In genomic region chr1:192979542-192979941, GRCh38 we compare ENCODE assay signal across 13 cellular contexts.
A peak's percentile ranks its signal among the peaks of the same experiment; 100 is the strongest.
DNase-seq lines count a peak whose midpoint lies in the region; ATAC-seq and TF ChIP-seq lines count a peak whose summit lies in the region.
"Had no signal": no experiment of that assay in that cellular context is flagged by ENCODE, and none has a peak within 500 bp of the region (broad histone marks: within the 10 kb centered on the region; RNA-seq: fewer than 3 reads in every experiment).

No MANE protein-coding gene starts in this region.

- H3K9me2 ChIP-seq in SK-N-SH = no peaks in the 10 kb centered on the region

- H3K27ac Mint-ChIP-seq in Calu3 (ENCODE audit: unreplicated experiment) = peak overlapping the region; percentile 1
- H3K27ac Mint-ChIP-seq in activated T-helper 17 cell treated with anti-CD3 and anti-CD28 coated beads, Interleukin-2, amount 50 U/mL, for 72 hours = peak overlapping the region; percentile 58

- H3F3A ChIP-seq in SK-N-SH (replicated peaks; ENCODE audit: insufficient read depth) = no peaks in the 10 kb centered on the region

- H3K4me3 Mint-ChIP-seq in Calu3 (ENCODE audit: low read depth, unreplicated experiment) = peak overlapping the region; percentile 52
- no peak overlapping the region for H3K4me3 Mint-ChIP-seq in activated T-helper 17 cell treated with anti-CD3 and anti-CD28 coated beads, Interleukin-2, amount 50 U/mL, for 72 hours
- H3K4me3 Mint-ChIP-seq: CD4-positive, alpha-beta memory T cell had no signal

- no TSS peak for BruUV-seq in Calu3 (replicated peaks; lab: Mats Ljungman, UMichigan)

- POLR2A ChIA-PET in SK-N-SH (lab: Yijun Ruan, JAX) = no interaction called here

- H3K27ac ChIP-seq in HUES6 (ENCODE audit: low read depth, low read length) = peak overlapping the region; percentile 75; the same call in 1 of the 2 replicates
- H3K27ac ChIP-seq in SK-N-SH (ENCODE audit: low read depth in 2 of 2, low read length in 1 of 2) = no peak overlapping the region
- H3K27ac ChIP-seq: C4-2B had no signal

- no peak overlapping the region for H3K4me2 ChIP-seq in SK-N-SH

- no peaks in the 10 kb centered on the region for H3K36me3 Mint-ChIP-seq in Calu3 (ENCODE audit: insufficient read depth, unreplicated experiment)
- peaks cover 11% of the 10 kb centered on the region for H3K36me3 Mint-ChIP-seq in activated T-helper 17 cell treated with anti-CD3 and anti-CD28 coated beads, Interleukin-2, amount 50 U/mL, for 72 hours (ENCODE audit: low read depth)

- H3K27me3 Mint-ChIP-seq in Calu3 (ENCODE audit: unreplicated experiment) = no peaks in the 10 kb centered on the region
- H3K27me3 Mint-ChIP-seq in activated T-helper 17 cell treated with anti-CD3 and anti-CD28 coated beads, Interleukin-2, amount 50 U/mL, for 72 hours = no peaks in the 10 kb centered on the region
- H3K27me3 Mint-ChIP-seq: CD4-positive, alpha-beta memory T cell had no signal

- no peak for ATAC-seq in activated T-helper 17 cell treated with anti-CD3 and anti-CD28 coated beads, Interleukin-2, amount 50 U/mL, for 72 hours (replicated peaks)
- no peak for ATAC-seq in omental fat pad (ENCODE audit: low FRiP score)

- peak overlapping the region; percentile 77 for H3K9ac ChIP-seq in HUES6 (ENCODE audit: low read length)
- H3K9ac ChIP-seq in SK-N-SH = no peak overlapping the region

- H3K4me3 ChIP-seq in HUES6 (ENCODE audit: low read depth, low read length) (peak overlapping the region; percentile 47; the same call in 1 of the 2 replicates), SK-N-SH (ENCODE audit: low read depth in 2 of 2, low read length in 1 of 2) (no peak overlapping the region)
- H3K4me3 ChIP-seq: HAP-1 had no signal

- TF ChIP-seq CTCF in Calu3 (IDR thresholded peaks at IDR 0.05; ENCODE audit: unreplicated experiment) = no peak
- TF ChIP-seq CTCF in omental fat pad (IDR thresholded peaks at IDR 0.05) = no peak
- no peak for TF ChIP-seq CTCF in SK-N-SH (IDR thresholded peaks at IDR 0.05)

- H3K4me1 Mint-ChIP-seq in Calu3 (ENCODE audit: low read depth, unreplicated experiment) = peaks cover 42% of the 10 kb centered on the region
- H3K4me1 Mint-ChIP-seq in activated T-helper 17 cell treated with anti-CD3 and anti-CD28 coated beads, Interleukin-2, amount 50 U/mL, for 72 hours = peaks cover 36% of the 10 kb centered on the region

- H3K4me1 ChIP-seq in HUES6 (ENCODE audit: control insufficient read depth, insufficient read depth, low read length) = peaks cover 39% of the 10 kb centered on the region
- no peaks in the 10 kb centered on the region; a peak in 2 of 4 replicates for H3K4me1 ChIP-seq in SK-N-SH (ENCODE audit: control insufficient read depth in 1 of 2, insufficient read depth in 2 of 2, low read depth in 1 of 2, low read length in 1 of 2)

- H3K27me3 ChIP-seq in HUES6 (ENCODE audit: control insufficient read depth, insufficient read depth, low read length) = no peaks in the 10 kb centered on the region
- H3K27me3 ChIP-seq in SK-N-SH (ENCODE audit: insufficient read depth) = no peaks in the 10 kb centered on the region
- H3K27me3 ChIP-seq: BE2C had no signal

- TF ChIP-seq EP300 in SK-N-SH (IDR thresholded peaks at IDR 0.05; ENCODE audit: borderline replicate concordance in 1 of 2, low read depth in 1 of 2, low read length in 1 of 2) = no peak

- H3K9me3 ChIP-seq in HUES6 (ENCODE audit: control insufficient read depth, insufficient read depth, low read depth, low read length) (peaks cover 4% of the 10 kb centered on the region; the same call in 1 of the 2 replicates), SK-N-SH (no peaks in the 10 kb centered on the region)
- H3K9me3 ChIP-seq: BE2C had no signal

- intact Hi-C loops in Calu3 (cut with micrococcal nuclease; ENCODE audit: unreplicated experiment) = loop anchor here (5.0 kb wide), 1 partner anchor 67 kb away; no protein-coding TSS in a partner anchor

- no peaks in the 10 kb centered on the region for H3K79me2 ChIP-seq in SK-N-SH (ENCODE audit: insufficient read depth)

- no peak for TF ChIP-seq RAD21 in SK-N-SH (IDR thresholded peaks at IDR 0.05; ENCODE audit: low read length)

- H2AFZ ChIP-seq in SK-N-SH (ENCODE audit: low read depth) = no peak overlapping the region

- no peaks in the 10 kb centered on the region for H4K20me1 ChIP-seq in SK-N-SH (ENCODE audit: insufficient read depth)

- no peaks in the 10 kb centered on the region for H3K36me3 ChIP-seq in HUES6 (ENCODE audit: control insufficient read depth, insufficient read depth, low read length)
- no peaks in the 10 kb centered on the region for H3K36me3 ChIP-seq in SK-N-SH (replicated peaks in 1 of 2; ENCODE audit: control insufficient read depth in 1 of 2, insufficient read depth in 2 of 2, low read length in 1 of 2)
- H3K36me3 ChIP-seq: BE2C, HAP-1 had no signal

- WGBS in SK-N-SH (ENCODE audit: low lambda C conversion rate) = 94% methylated on average over 13 of the region's 13 CpGs

- no peaks in the 10 kb centered on the region for H3K9me3 Mint-ChIP-seq in Calu3 (ENCODE audit: low read depth, unreplicated experiment)
- H3K9me3 Mint-ChIP-seq in activated T-helper 17 cell treated with anti-CD3 and anti-CD28 coated beads, Interleukin-2, amount 50 U/mL, for 72 hours = peaks cover 9% of the 10 kb centered on the region
- H3K9me3 Mint-ChIP-seq: CD4-positive, alpha-beta memory T cell had no signal

- DNase-seq in Calu3 = peak; percentile 47
- peak; percentile 43 for DNase-seq in kidney glomerular epithelial cell (lab: John Stamatoyannopoulos, UW)
- no peak for DNase-seq in NCI-H2171 (lab: John Stamatoyannopoulos, UW)
- DNase-seq in omental fat pad (ENCODE audit: low spot score) = no peak
- DNase-seq in SK-N-SH = no peak
- no peak for DNase-seq in NCI-H446 treated with DMSO at 0.1 percent for 48 hours (lab: John Stamatoyannopoulos, UW)
- DNase-seq: BE2C; CD4-positive, alpha-beta memory T cell; IMR-90 had no signal

- CTCF ChIA-PET in Calu3 (lab: Charles Lee) = no interaction called here
- CTCF ChIA-PET in SK-N-SH (lab: Yijun Ruan, JAX) = no interaction called here

TF ChIP-seq in SK-N-SH, 30 proteins besides CTCF, POLR2A, EP300 and RAD21 (continues in another document):
- TF ChIP-seq ELF1 (IDR thresholded peaks at IDR 0.05) (no peak), MAX (IDR thresholded peaks at IDR 0.05; ENCODE audit: low read depth) (no peak), TAF1 (IDR thresholded peaks at IDR 0.05; ENCODE audit: borderline replicate concordance, low read depth, low read length) (no peak), REST (IDR thresholded peaks at IDR 0.05; ENCODE audit: low read depth, low read length) (no peak), PBX3 (IDR thresholded peaks at IDR 0.05) (no peak), MXI1 (IDR thresholded peaks at IDR 0.05; ENCODE audit: low read depth, low read length) (no peak), IRF3 (IDR thresholded peaks at IDR 0.05; ENCODE audit: low read depth, low read length) (no peak), RCOR1 (IDR thresholded peaks at IDR 0.05; ENCODE audit: low read length) (no peak), NRF1 (IDR thresholded peaks at IDR 0.05; ENCODE audit: low read depth, low read length) (no peak), NFIC (IDR thresholded peaks at IDR 0.05; ENCODE audit: borderline replicate concordance) (no peak), RXRA (IDR thresholded peaks at IDR 0.05; ENCODE audit: borderline replicate concordance, low read depth) (no peak)

Comparison
In these comparisons a context has a peak if more than half of its experiments do, and no peak if none do; other contexts are left out.
1. DNase-seq: peak in Calu3 (single experiment) and kidney glomerular epithelial cell (single experiment); none in NCI-H2171 (single experiment), omental fat pad (single experiment), SK-N-SH (single experiment) and NCI-H446 treated with DMSO at 0.1 percent for 48 hours (single experiment).